ENCODE assay signal across 19 cellular contexts in genomic region chr7:5330288-5330687, GRCh38. TPM values are rescaled to one million over a fixed set of nuclear protein-coding genes. Genes with fewer than 3 reads are reported as not detected.
DNase-seq lines count a peak whose midpoint lies in the region; ATAC-seq and TF ChIP-seq lines count a peak whose summit lies in the region.
"Had no signal": no experiment of that assay in that cellular context is flagged by ENCODE, and none has a peak within 500 bp of the region (broad histone marks: within the 10 kb centered on the region; RNA-seq: fewer than 3 reads in every experiment).

No MANE protein-coding gene starts in this region.

- ATAC-seq in WTC11, result no peak
- ATAC-seq: HCT116 had no signal

- no peak overlapping the region for H3K9ac ChIP-seq in endodermal cell (ENCODE audit: extremely low read depth, low read length, poor library complexity, severe bottlenecking)
- H3K9ac ChIP-seq: BLaER1 had no signal

- 98 to 100% methylated on average over 1 to 3 of the region's 3 CpGs for WGBS in endodermal cell (ENCODE audit: insufficient coverage in 1 of 2, insufficient read length in 1 of 2), 2 experiments

- peaks cover 1% of the 10 kb centered on the region for H3K27me3 Mint-ChIP-seq in activated CD4-positive, alpha-beta T cell treated with anti-CD3 and anti-CD28 coated beads, Interleukin-2, amount 10 ng/mL, durations not matched to agents 7 days and 5 days
- H3K27me3 Mint-ChIP-seq in WTC11 (ENCODE audit: low read depth) (no peaks in the 10 kb centered on the region), progenitor cell of endocrine pancreas (no peaks in the 10 kb centered on the region), endodermal cell (ENCODE audit: insufficient read depth) (no peaks in the 10 kb centered on the region)
- H3K27me3 Mint-ChIP-seq: B cell; CD4-positive, CD25-positive, alpha-beta regulatory T cell had no signal

- H3K9me3 ChIP-seq in endodermal cell (ENCODE audit: control insufficient read depth, low read length), result no peaks in the 10 kb centered on the region
- H3K9me3 ChIP-seq: BLaER1, Caco-2 had no signal

- H3K4me3 Mint-ChIP-seq in activated CD4-positive, alpha-beta T cell treated with anti-CD3 and anti-CD28 coated beads, Interleukin-2, amount 10 ng/mL, durations not matched to agents 7 days and 5 days, result no peak overlapping the region
- H3K4me3 Mint-ChIP-seq in WTC11, result no peak overlapping the region
- no peak overlapping the region for H3K4me3 Mint-ChIP-seq in progenitor cell of endocrine pancreas (ENCODE audit: low read depth)
- no peak overlapping the region for H3K4me3 Mint-ChIP-seq in endodermal cell
- H3K4me3 Mint-ChIP-seq: B cell; CD8-positive, alpha-beta T cell; H9; HFFc6 had no signal

- H3K4me1 Mint-ChIP-seq in activated CD4-positive, alpha-beta T cell treated with anti-CD3 and anti-CD28 coated beads, Interleukin-2, amount 10 ng/mL, durations not matched to agents 7 days and 5 days, result peaks cover 18% of the 10 kb centered on the region
- H3K4me1 Mint-ChIP-seq in WTC11 (0 out of 2 replicates have a peak, but pooled peaks cover 3% of the 10 kb centered on the region), progenitor cell of endocrine pancreas (ENCODE audit: low read depth) (peaks cover 5% of the 10 kb centered on the region), endodermal cell (no peaks in the 10 kb centered on the region)

- CTCF ChIA-PET in activated CD4-positive, alpha-beta T cell treated with anti-CD3 and anti-CD28 coated beads, Interleukin-2, amount 10 ng/mL, durations not matched to agents 7 days and 5 days (lab: Charles Lee), result interaction anchor here (0.6 kb wide), 2 partner anchors 36 to 273 kb away, joined by 3 to 4 read pairs; no protein-coding TSS in a partner anchor
- CTCF ChIA-PET in WTC11 (lab: Charles Lee), result interaction anchor here (0.7 kb wide), 1 partner anchor 69 kb away, joined by 3 read pairs; no protein-coding TSS in a partner anchor

- no peak overlapping the region for H3K4me3 ChIP-seq in endodermal cell (ENCODE audit: low read length)
- H3K4me3 ChIP-seq: BLaER1 had no signal

- peaks cover 3% of the 10 kb centered on the region for H3K4me1 ChIP-seq in endodermal cell (ENCODE audit: control insufficient read depth, insufficient read depth, low read length)

- H3K36me3 ChIP-seq in endodermal cell (ENCODE audit: control insufficient read depth, insufficient read depth, low read length), result peaks cover 72% of the 10 kb centered on the region

- POLR2A ChIA-PET in activated CD4-positive, alpha-beta T cell treated with anti-CD3 and anti-CD28 coated beads, Interleukin-2, amount 10 ng/mL, durations not matched to agents 7 days and 5 days (lab: Charles Lee), result no interaction called here
- POLR2A ChIA-PET in WTC11 (lab: Charles Lee), result no interaction called here

- no peak for TF ChIP-seq CTCF in WTC11 (IDR thresholded peaks at IDR 0.05)
- no peak for TF ChIP-seq CTCF in progenitor cell of endocrine pancreas (IDR thresholded peaks at IDR 0.05; ENCODE audit: unreplicated experiment)
- TF ChIP-seq CTCF in endodermal cell (conservative IDR thresholded peaks at IDR 0.05), result no peak

- H3K27ac ChIP-seq in endodermal cell (ENCODE audit: low read depth, low read length), result no peak overlapping the region
- H3K27ac ChIP-seq: 22Rv1, BLaER1, C4-2B had no signal

- peaks cover 49% of the 10 kb centered on the region for H3K36me3 Mint-ChIP-seq in activated CD4-positive, alpha-beta T cell treated with anti-CD3 and anti-CD28 coated beads, Interleukin-2, amount 10 ng/mL, durations not matched to agents 7 days and 5 days (ENCODE audit: low read depth)
- no peaks in the 10 kb centered on the region; the same call in 1 of the 2 replicates for H3K36me3 Mint-ChIP-seq in WTC11
- H3K36me3 Mint-ChIP-seq in progenitor cell of endocrine pancreas (ENCODE audit: insufficient read depth), result peaks cover 29% of the 10 kb centered on the region
- peaks cover 58% of the 10 kb centered on the region for H3K36me3 Mint-ChIP-seq in endodermal cell (ENCODE audit: low read depth)

- no peak for DNase-seq in activated CD4-positive, alpha-beta T cell treated with anti-CD3 and anti-CD28 coated beads, Interleukin-2, amount 10 ng/mL, durations not matched to agents 7 days and 5 days
- DNase-seq in activated CD4-positive, alpha-beta T cell treated with anti-CD3 and anti-CD28 coated beads, Interleukin-2, amount 50 U/mL, for 4 hours, result no peak
- DNase-seq in WTC11 (ENCODE audit: low spot score) (no peak), progenitor cell of endocrine pancreas (ENCODE audit: low spot score, unreplicated experiment) (no peak), endodermal cell (no peak), NCI-H2029 (lab: John Stamatoyannopoulos, UW) (no peak)
- DNase-seq: Caco-2; CD4-positive, CD25-positive, alpha-beta regulatory T cell; CD8-positive, alpha-beta T cell; DMS153; DND-41; GOT3; H9; HFFc6 had no signal

- H3K27me3 ChIP-seq in endodermal cell (ENCODE audit: control insufficient read depth, insufficient read depth, low read length, poor library complexity, severe bottlenecking), result no peaks in the 10 kb centered on the region
- H3K27me3 ChIP-seq: BLaER1 had no signal

- peak overlapping the region; percentile 54 for H3K27ac Mint-ChIP-seq in activated CD4-positive, alpha-beta T cell treated with anti-CD3 and anti-CD28 coated beads, Interleukin-2, amount 10 ng/mL, durations not matched to agents 7 days and 5 days
- H3K27ac Mint-ChIP-seq in WTC11, result no peak overlapping the region
- peak overlapping the region; percentile 10 for H3K27ac Mint-ChIP-seq in progenitor cell of endocrine pancreas
- no peak overlapping the region for H3K27ac Mint-ChIP-seq in endodermal cell
- H3K27ac Mint-ChIP-seq: B cell; CD8-positive, alpha-beta T cell; H9 had no signal

- no peaks in the 10 kb centered on the region for H3K9me3 Mint-ChIP-seq in activated CD4-positive, alpha-beta T cell treated with anti-CD3 and anti-CD28 coated beads, Interleukin-2, amount 10 ng/mL, durations not matched to agents 7 days and 5 days
- H3K9me3 Mint-ChIP-seq in WTC11 (no peaks in the 10 kb centered on the region), progenitor cell of endocrine pancreas (ENCODE audit: low read depth) (no peaks in the 10 kb centered on the region), endodermal cell (no peaks in the 10 kb centered on the region)
- H3K9me3 Mint-ChIP-seq: CD8-positive, alpha-beta T cell; H9; HFFc6 had no signal

TF ChIP-seq in WTC11, 78 proteins besides CTCF, POLR2A, EP300 and RAD21:
- TF ChIP-seq ZNF281 (CRISPR knock-in tag; IDR thresholded peaks at IDR 0.05) (no peak), KAT7 (CRISPR knock-in tag; IDR thresholded peaks at IDR 0.05; ENCODE audit: borderline replicate concordance) (no peak), ZNF121 (CRISPR knock-in tag; IDR thresholded peaks at IDR 0.05) (peak; percentile 54; the same call in 1 of the 2 replicates)

RNA-seq across cellular contexts. Expression of gene SLC29A4, which starts 47.5 kb away (rescaled TPM):
- under 1 TPM; 0.25 to 0.50 TPM for total RNA-seq in activated CD4-positive, alpha-beta T cell treated with anti-CD3 and anti-CD28 coated beads, Interleukin-2, amount 10 ng/mL, durations not matched to agents 7 days and 5 days
- 11.8 to 14.4 TPM (median 11.9 TPM) in 3 replicates for total RNA-seq in WTC11 (2021)
- 108 and 120 TPM in 2 replicates for total RNA-seq in progenitor cell of endocrine pancreas
- total RNA-seq in endodermal cell, result 10 to 100 TPM; 15.0 to 23.8 TPM
- 34.8 TPM for polyA plus RNA-seq in endodermal cell (2013, experiment 1 of 2)
- polyA plus RNA-seq in endodermal cell (2013, experiment 2 of 2), result 30.5 TPM

Comparison
In these comparisons a context has a peak if more than half of its experiments do, and no peak if none do; other contexts are left out.
1. H3K27ac Mint-ChIP-seq: peak in activated CD4-positive, alpha-beta T cell treated with anti-CD3 and anti-CD28 coated beads, Interleukin-2, amount 10 ng/mL, durations not matched to agents 7 days and 5 days (single experiment) and progenitor cell of endocrine pancreas (single experiment); none in WTC11 (single experiment) and endodermal cell (single experiment).